ENCODE assay signal across 14 cellular contexts in genomic region chr19:19356901-19357566, GRCh38.
"Had no signal": no experiment of that assay in that cellular context is flagged by ENCODE, and none has a peak within 500 bp of the region (broad histone marks: within the 10 kb centered on the region; RNA-seq: fewer than 3 reads in every experiment).

No MANE protein-coding gene starts in this region.

- H3K27me3 Mint-ChIP-seq: activated CD4-positive, alpha-beta memory T cell treated with anti-CD3 and anti-CD28 coated beads for 36 hours had no signal

- H3K4me3 ChIP-seq: coronary artery, lower lobe of right lung, uterus had no signal

- H3K4me3 Mint-ChIP-seq: activated CD4-positive, alpha-beta memory T cell treated with anti-CD3 and anti-CD28 coated beads for 36 hours; activated T-cell treated with anti-CD3 and anti-CD28 coated beads, Interleukin-2, amount 50 U/mL, for 72 hours; mesothelial cell of epicardium; T-helper 2 cell treated with Interferon-gamma antibody and Interleukin-4, amounts not matched to agents 5 μg/mL and 100 μg/mL, for 36 hours had no signal

- DNase-seq: activated CD4-positive, alpha-beta memory T cell treated with anti-CD3 and anti-CD28 coated beads for 36 hours; activated CD8-positive, alpha-beta memory T cell treated with anti-CD3 and anti-CD28 coated beads, Interleukin-2, amount 50 U/mL, for 4 hours; activated T-cell treated with anti-CD3 and anti-CD28 coated beads, Interleukin-2, amount 50 U/mL, for 72 hours; central memory CD4-positive, alpha-beta T cell; effector CD8-positive, alpha-beta T cell; hippocampal formation; left cardiac atrium; lower lobe of right lung; stimulated activated CD4-positive, alpha-beta T cell treated with anti-CD3 and anti-CD28 coated beads, Interleukin-4, amount 100 ng/mL, for 24 hours; uterus had no signal

- H3K4me1 ChIP-seq: uterus had no signal

- H3K27ac Mint-ChIP-seq: activated CD4-positive, alpha-beta memory T cell treated with anti-CD3 and anti-CD28 coated beads for 36 hours; mesothelial cell of epicardium; T-helper 2 cell treated with Interferon-gamma antibody and Interleukin-4, amounts not matched to agents 5 μg/mL and 100 μg/mL, for 36 hours had no signal

- H3K27ac ChIP-seq: coronary artery, uterus had no signal

- H3K36me3 ChIP-seq: uterus had no signal

- H3K9me3 Mint-ChIP-seq: activated CD4-positive, alpha-beta memory T cell treated with anti-CD3 and anti-CD28 coated beads for 36 hours; activated T-cell treated with anti-CD3 and anti-CD28 coated beads, Interleukin-2, amount 50 U/mL, for 72 hours; mesothelial cell of epicardium; T-helper 2 cell treated with Interferon-gamma antibody and Interleukin-4, amounts not matched to agents 5 μg/mL and 100 μg/mL, for 36 hours had no signal

- H3K27me3 ChIP-seq: uterus had no signal

- H3K9me3 ChIP-seq: lower lobe of right lung, uterus had no signal

- ATAC-seq: activated CD4-positive, CD25-positive, alpha-beta regulatory T cell treated with anti-CD3 and anti-CD28 coated beads, Interleukin-2, amount 50 U/mL, for 24 hours; activated T-cell treated with anti-CD3 and anti-CD28 coated beads, Interleukin-2, amount 50 U/mL, for 72 hours; left cardiac atrium; lower lobe of right lung had no signal
